In the genomic region with DNA sequence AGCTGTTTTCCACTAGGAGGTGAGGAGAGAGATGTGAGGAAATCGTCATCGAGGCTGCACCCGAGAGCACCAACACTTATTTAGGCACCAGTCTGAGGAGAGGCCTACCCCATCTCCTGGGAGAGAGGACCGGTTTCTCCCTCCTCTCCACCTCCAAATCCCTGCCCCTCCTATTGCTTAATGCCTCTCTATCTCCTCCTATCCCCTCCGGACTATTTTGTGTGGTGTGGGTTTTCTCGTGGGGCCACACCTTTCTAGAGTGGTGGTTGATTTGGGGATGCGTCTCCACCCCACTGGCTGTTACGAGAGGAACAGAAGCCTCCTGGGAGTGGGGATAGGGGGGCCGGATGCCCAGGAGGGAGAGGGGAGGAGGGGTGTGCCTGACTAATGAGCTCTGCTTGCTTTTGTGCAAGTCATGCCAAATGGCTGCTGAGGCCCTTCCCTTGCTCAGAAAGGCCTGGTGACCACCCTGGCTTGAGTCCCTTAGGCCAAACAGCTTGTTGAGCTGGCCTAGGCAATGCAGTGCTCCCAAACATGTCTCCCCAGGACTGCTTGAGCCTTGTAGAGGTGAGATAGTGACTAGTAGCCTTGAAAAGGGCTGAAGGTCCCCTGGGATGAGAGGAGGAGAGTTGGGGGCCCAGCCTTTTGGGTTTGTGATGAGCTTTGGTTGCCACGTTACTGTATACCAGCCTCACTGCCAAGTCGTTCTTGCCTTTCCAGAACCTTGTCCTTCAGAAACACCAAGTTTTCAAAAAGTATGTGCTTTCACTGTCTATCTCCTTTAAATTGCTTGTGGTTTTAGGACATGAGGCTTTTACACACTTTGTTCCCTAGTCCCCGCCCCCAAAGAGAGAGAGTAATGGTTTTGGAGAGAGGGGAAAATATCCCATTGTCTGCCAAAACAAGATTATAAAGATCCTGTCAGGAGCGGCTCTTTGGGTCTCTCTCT, we compare ENCODE assay signal across 8 cellular contexts. TPM values are rescaled to one million over a fixed set of nuclear protein-coding genes. Genes with fewer than 3 reads are reported as not detected.
DNase-seq lines count a peak whose midpoint lies in the region; ATAC-seq and TF ChIP-seq lines count a peak whose summit lies in the region.

No MANE protein-coding gene starts in this region.

- peak overlapping the region; percentile 96 for H3K27ac ChIP-seq in RWPE1
- H3K27ac ChIP-seq in foreskin keratinocyte, result peak overlapping the region; percentile 92
- H3K27ac ChIP-seq in neutrophil, result peak overlapping the region; percentile 91
- peak overlapping the region; percentile 80 for H3K27ac ChIP-seq in urinary bladder (ENCODE audit: low read depth)

- 3% methylated on average over 13 of the region's 13 CpGs for WGBS in urinary bladder

- ATAC-seq in HG02798 (IDR thresholded peaks at IDR 0.05; ENCODE audit: poor library complexity, unreplicated experiment) (peak; percentile 23), foreskin keratinocyte (peak; percentile 76), HG02840 (IDR thresholded peaks at IDR 0.05; ENCODE audit: low FRiP score, unreplicated experiment) (no peak)

- H3K36me3 ChIP-seq in neutrophil, result no peaks in the 10 kb centered on the region
- H3K36me3 ChIP-seq in urinary bladder (ENCODE audit: insufficient read depth), result no peaks in the 10 kb centered on the region

- CTCF ChIA-PET in RWPE1 (lab: Yijun Ruan, JAX), result no interaction called here

- H3K4me3 ChIP-seq in neutrophil (ENCODE audit: low read depth in 1 of 2, low read length in 1 of 2), result peak overlapping the region; percentile 76 to 90
- H3K4me3 ChIP-seq in urinary bladder (ENCODE audit: low read depth, low read length), result peak overlapping the region; percentile 53

- TF ChIP-seq CTCF in RWPE1 (conservative IDR thresholded peaks at IDR 0.05; ENCODE audit: low read depth) (no peak), foreskin keratinocyte (conservative IDR thresholded peaks at IDR 0.05) (no peak), neutrophil (IDR thresholded peaks at IDR 0.05) (no peak)

- POLR2A ChIA-PET in RWPE1 (lab: Yijun Ruan, JAX; ENCODE audit: low non-redundant PET), result interaction anchor here (0.6 to 0.8 kb wide), 2 partner anchors 9 to 72 kb away, joined by 4 to 5 read pairs; no protein-coding TSS in a partner anchor

- peaks cover 23% of the 10 kb centered on the region for H3K4me1 ChIP-seq in foreskin keratinocyte
- H3K4me1 ChIP-seq in neutrophil (ENCODE audit: control insufficient read depth in 1 of 2, insufficient read depth in 1 of 2, low read depth in 1 of 2, low read length in 1 of 2), result peaks cover 37 to 56% of the 10 kb centered on the region in 2 experiments
- H3K4me1 ChIP-seq in urinary bladder (ENCODE audit: insufficient read depth), result peaks cover 2% of the 10 kb centered on the region

- DNase-seq in GM03348 (ENCODE audit: low spot score), result peak; percentile 75
- peak; percentile 46 for DNase-seq in RWPE1 (ENCODE audit: low spot score)
- DNase-seq in activated effector memory CD4-positive, alpha-beta T cell treated with Interleukin-2 at 50 U/mL for 16 hours, result peak; percentile 48
- DNase-seq in foreskin keratinocyte, result peak; percentile 70 to 80

- no peaks in the 10 kb centered on the region for H3K9me3 ChIP-seq in neutrophil

- H3K27me3 ChIP-seq in foreskin keratinocyte (no peaks in the 10 kb centered on the region), neutrophil (no peaks in the 10 kb centered on the region)

RNA-seq across cellular contexts. Expression of a gene that starts 1.2 kb away (rescaled TPM):
- total RNA-seq in foreskin keratinocyte (407 and 503 TPM in 2 replicates), urinary bladder (76.3 TPM)
- polyA plus RNA-seq in foreskin keratinocyte (199 and 212 TPM in 2 replicates), urinary bladder (184 TPM)
